In genomic region chr19:15379083-15379995, GRCh38 we compare ENCODE assay signal across 8 cellular contexts. TPM values are rescaled to one million over a fixed set of nuclear protein-coding genes. Genes with fewer than 3 reads are reported as not detected.
DNase-seq lines count a peak whose midpoint lies in the region; ATAC-seq, FAIRE-seq and TF ChIP-seq lines count a peak whose summit lies in the region.

Gene AKAP8 (minus strand): TSS chr19:15379787. CDS start chr19:15379731, 56 bp downstream.

- CTCF ChIA-PET in RWPE1 (lab: Yijun Ruan, JAX), result interaction anchor here (0.6 to 1.2 kb wide), 7 partner anchors 68 to 1399 kb away, joined by 3 to 5 read pairs (median 3); no protein-coding TSS in a partner anchor
- CTCF ChIA-PET in naive thymus-derived CD4-positive, alpha-beta T cell (lab: Charles Lee), result interaction anchor here (0.6 to 2.6 kb wide), 11 partner anchors 8 to 287 kb away, joined by 3 to 16 read pairs (median 4); partner anchors contain the start of gene AKAP8L

- H3K27me3 Mint-ChIP-seq in activated T-helper 17 cell treated with anti-CD3 and anti-CD28 coated beads, Interleukin-2, amount 50 U/mL, for 72 hours, result no peaks in the 10 kb centered on the region
- no peaks in the 10 kb centered on the region for H3K27me3 Mint-ChIP-seq in naive thymus-derived CD4-positive, alpha-beta T cell
- H3K27me3 Mint-ChIP-seq in stimulated activated memory B cell treated with anti-CD40 and anti-IgM and Interleukin-4, amounts not matched to agents 10 μg/mL and 1 μg/mL and 100 μg/mL, for 72 hours, result no peaks in the 10 kb centered on the region

- peaks cover 29% of the 10 kb centered on the region for H3K4me1 Mint-ChIP-seq in activated T-helper 17 cell treated with anti-CD3 and anti-CD28 coated beads, Interleukin-2, amount 50 U/mL, for 72 hours
- peaks cover 13 to 46% (median 35%) of the 10 kb centered on the region in 7 donors for H3K4me1 Mint-ChIP-seq in naive thymus-derived CD4-positive, alpha-beta T cell
- peaks cover 44% of the 10 kb centered on the region for H3K4me1 Mint-ChIP-seq in stimulated activated memory B cell treated with anti-CD40 and anti-IgM and Interleukin-4, amounts not matched to agents 10 μg/mL and 1 μg/mL and 100 μg/mL, for 72 hours

- FAIRE-seq in H54 (lab: Jason Lieb, UNC), result peak; percentile 50

- H3K4me1 ChIP-seq in fibroblast of lung (ENCODE audit: control insufficient read depth, extremely low read depth, insufficient read depth, low read length), result peaks cover 12% of the 10 kb centered on the region
- peaks cover 24 to 28% of the 10 kb centered on the region in 2 donors for H3K4me1 ChIP-seq in naive thymus-derived CD4-positive, alpha-beta T cell (ENCODE audit: control insufficient read depth in 2 of 2, insufficient read depth in 2 of 2, low read length in 2 of 2)

- peak within 1 kb of the TSS; percentile 96 for H3K4me2 ChIP-seq in fibroblast of lung (ENCODE audit: extremely low read depth, insufficient read depth, low read length)

- peaks cover 45% of the 10 kb centered on the region for H3K79me2 ChIP-seq in fibroblast of lung (ENCODE audit: control insufficient read depth, insufficient read depth, low read length)

- ATAC-seq in activated T-helper 17 cell treated with anti-CD3 and anti-CD28 coated beads, Interleukin-2, amount 50 U/mL, for 72 hours (replicated peaks), result peak; percentile 93
- ATAC-seq in naive thymus-derived CD4-positive, alpha-beta T cell, result peak; percentile 96
- peak; percentile 96 for ATAC-seq in stimulated activated memory B cell treated with anti-CD40 and anti-IgM and Interleukin-4, amounts not matched to agents 10 μg/mL and 1 μg/mL and 100 μg/mL, for 72 hours

- H3K27ac ChIP-seq in RWPE1 (peak within 1 kb of the TSS; percentile 95), fibroblast of lung (ENCODE audit: insufficient read depth, low read length) (peak within 1 kb of the TSS; percentile 98)
- H3K27ac ChIP-seq in naive thymus-derived CD4-positive, alpha-beta T cell (ENCODE audit: low read depth, low read length), result peak within 1 kb of the TSS; percentile 97

- H3K9me3 Mint-ChIP-seq in activated T-helper 17 cell treated with anti-CD3 and anti-CD28 coated beads, Interleukin-2, amount 50 U/mL, for 72 hours, result no peaks in the 10 kb centered on the region
- peaks cover 0 to 4% (median 0%) of the 10 kb centered on the region in 11 donors for H3K9me3 Mint-ChIP-seq in naive thymus-derived CD4-positive, alpha-beta T cell
- H3K9me3 Mint-ChIP-seq in stimulated activated memory B cell treated with anti-CD40 and anti-IgM and Interleukin-4, amounts not matched to agents 10 μg/mL and 1 μg/mL and 100 μg/mL, for 72 hours, result no peaks in the 10 kb centered on the region

- TF ChIP-seq CTCF in RWPE1 (conservative IDR thresholded peaks at IDR 0.05; ENCODE audit: low read depth) (no peak), fibroblast of lung (conservative IDR thresholded peaks at IDR 0.05 in 1 of 2, IDR thresholded peaks at IDR 0.05 in 1 of 2; ENCODE audit: low read depth in 1 of 2, low read length in 2 of 2) (no peak)

- peak; percentile 58 for TF ChIP-seq POLR2A in H54 (IDR thresholded peaks at IDR 0.05; ENCODE audit: low read depth, low read length)

- intact Hi-C loops in naive thymus-derived CD4-positive, alpha-beta T cell (cut with micrococcal nuclease), result loop anchor here (1.0 to 10.0 kb wide), 15 partner anchors 40 to 1928 kb away; partner anchors contain the start of genes BRD4 (in 1 of the 2), C19orf44 (in 1 of the 2), CALR3 (in 1 of the 2) and DDA1 (in 1 of the 2)

- peak within 1 kb of the TSS; percentile 90 for H3K4me3 Mint-ChIP-seq in activated T-helper 17 cell treated with anti-CD3 and anti-CD28 coated beads, Interleukin-2, amount 50 U/mL, for 72 hours
- peak within 1 kb of the TSS; percentile 93 to 100 (median 99) for H3K4me3 Mint-ChIP-seq in naive thymus-derived CD4-positive, alpha-beta T cell
- peak within 1 kb of the TSS; percentile 95 for H3K4me3 Mint-ChIP-seq in stimulated activated memory B cell treated with anti-CD40 and anti-IgM and Interleukin-4, amounts not matched to agents 10 μg/mL and 1 μg/mL and 100 μg/mL, for 72 hours

- H3K36me3 Mint-ChIP-seq in activated T-helper 17 cell treated with anti-CD3 and anti-CD28 coated beads, Interleukin-2, amount 50 U/mL, for 72 hours (ENCODE audit: low read depth), result peaks cover 52% of the 10 kb centered on the region
- H3K36me3 Mint-ChIP-seq in naive thymus-derived CD4-positive, alpha-beta T cell, result peaks cover 0 to 5% (median 0%) of the 10 kb centered on the region in 5 donors
- no peaks in the 10 kb centered on the region for H3K36me3 Mint-ChIP-seq in stimulated activated memory B cell treated with anti-CD40 and anti-IgM and Interleukin-4, amounts not matched to agents 10 μg/mL and 1 μg/mL and 100 μg/mL, for 72 hours

- DNase-seq in EL, result peak; percentile 99
- DNase-seq in H54 (ENCODE audit: insufficient read length, low spot score), result peak; percentile 97
- peak; percentile 98 for DNase-seq in LoVo (ENCODE audit: low spot score)
- peak; percentile 100 for DNase-seq in RWPE1 (ENCODE audit: low spot score)
- peak; percentile 97 to 98 for DNase-seq in fibroblast of lung (ENCODE audit: low read depth in 2 of 2)
- DNase-seq in naive thymus-derived CD4-positive, alpha-beta T cell, result peak; percentile 93 to 99 (median 98)

- H3K9ac ChIP-seq in fibroblast of lung (ENCODE audit: insufficient read depth, low read length), result peak within 1 kb of the TSS; percentile 99

- POLR2A ChIA-PET in RWPE1 (lab: Yijun Ruan, JAX; ENCODE audit: low non-redundant PET), result interaction anchor here (0.6 to 1.8 kb wide), 2 partner anchors 40 to 183 kb away, joined by 3 to 4 read pairs; partner anchors contain the start of gene AKAP8L
- POLR2A ChIA-PET in naive thymus-derived CD4-positive, alpha-beta T cell (lab: Charles Lee), result interaction anchor here (0.5 to 3.9 kb wide), 28 partner anchors 9 to 1836 kb away, joined by 3 to 94 read pairs (median 4); partner anchors contain the start of genes AKAP8L, BRD4, HSH2D and KLF2

- peak within 1 kb of the TSS; percentile 70 to 99 (median 84) for H3K4me3 ChIP-seq in fibroblast of lung (replicated peaks in 1 of 4; ENCODE audit: control extremely low read depth in 1 of 4, insufficient read depth in 1 of 4, low read depth in 3 of 4, low read length in 4 of 4)
- H3K4me3 ChIP-seq in naive thymus-derived CD4-positive, alpha-beta T cell (ENCODE audit: low read length), result peak within 1 kb of the TSS; percentile 98

- H2AFZ ChIP-seq in fibroblast of lung (ENCODE audit: low read length), result peak within 1 kb of the TSS; percentile 67

- H3K27ac Mint-ChIP-seq in activated T-helper 17 cell treated with anti-CD3 and anti-CD28 coated beads, Interleukin-2, amount 50 U/mL, for 72 hours, result peak within 1 kb of the TSS; percentile 93
- peak within 1 kb of the TSS; percentile 97 to 100 (median 100) for H3K27ac Mint-ChIP-seq in naive thymus-derived CD4-positive, alpha-beta T cell
- H3K27ac Mint-ChIP-seq in stimulated activated memory B cell treated with anti-CD40 and anti-IgM and Interleukin-4, amounts not matched to agents 10 μg/mL and 1 μg/mL and 100 μg/mL, for 72 hours, result peak within 1 kb of the TSS; percentile 97

- no peaks in the 10 kb centered on the region for H3K27me3 ChIP-seq in fibroblast of lung (ENCODE audit: control insufficient read depth, insufficient read depth, low read length)
- no peaks in the 10 kb centered on the region for H3K27me3 ChIP-seq in naive thymus-derived CD4-positive, alpha-beta T cell (ENCODE audit: control insufficient read depth in 2 of 2, insufficient read depth in 2 of 2, low read length in 2 of 2)

- H3K9me3 ChIP-seq in fibroblast of lung (ENCODE audit: control insufficient read depth, insufficient read depth, low read depth, low read length), result no peaks in the 10 kb centered on the region
- no peaks in the 10 kb centered on the region for H3K9me3 ChIP-seq in naive thymus-derived CD4-positive, alpha-beta T cell (ENCODE audit: control insufficient read depth in 2 of 3, low read length in 3 of 3)

- H3K36me3 ChIP-seq in fibroblast of lung (ENCODE audit: control insufficient read depth, insufficient read depth, low read length), result no peaks in the 10 kb centered on the region
- peaks cover 0 to 18% (median 3%) of the 10 kb centered on the region in 3 experiments for H3K36me3 ChIP-seq in naive thymus-derived CD4-positive, alpha-beta T cell (ENCODE audit: control insufficient read depth in 2 of 3, insufficient read depth in 3 of 3, low read length in 3 of 3)

- peaks cover 2% of the 10 kb centered on the region for H4K20me1 ChIP-seq in fibroblast of lung (ENCODE audit: control insufficient read depth, extremely low read depth, insufficient read depth, low read length)

RNA-seq across cellular contexts. Expression of gene AKAP8, which starts in this region (rescaled TPM):
- 10 to 100 TPM; 48.5 to 62.5 TPM for total RNA-seq in activated T-helper 17 cell treated with anti-CD3 and anti-CD28 coated beads, Interleukin-2, amount 50 U/mL, for 72 hours
- total RNA-seq in fibroblast of lung, result 9.8 and 9.9 TPM in 2 replicates
- polyA plus RNA-seq in fibroblast of lung, result 13.0 and 14.4 TPM in 2 replicates
- polyA plus RNA-seq in fibroblast of lung (2012), result 12.5 and 12.9 TPM in 2 replicates
- polyA minus RNA-seq in fibroblast of lung (ENCODE audit: low replicate concordance), result 3.4 and 3.5 TPM in 2 replicates
- 10 to 100 TPM; 60.0 to 81.2 (median 80.2) TPM for total RNA-seq in naive thymus-derived CD4-positive, alpha-beta T cell
- polyA plus RNA-seq in naive thymus-derived CD4-positive, alpha-beta T cell, result 10 to 100 TPM; 11.9 to 21.1 TPM

Comparison
In these comparisons a context has a peak if more than half of its experiments do, and no peak if none do; other contexts are left out.
1. Peak in every context shown above with its lines: DNase-seq, ATAC-seq, H3K4me3 ChIP-seq and H3K27ac ChIP-seq.